ENCODE assay signal across 8 cellular contexts in genomic region chr2:38835015-38835601, GRCh38. TPM values are rescaled to one million over a fixed set of nuclear protein-coding genes. Genes with fewer than 3 reads are reported as not detected.
DNase-seq lines count a peak whose midpoint lies in the region; ATAC-seq and TF ChIP-seq lines count a peak whose summit lies in the region.

No MANE protein-coding gene starts in this region.

- peaks cover 16% of the 10 kb centered on the region for H3K4me1 Mint-ChIP-seq in memory B cell
- no peaks in the 10 kb centered on the region for H3K4me1 Mint-ChIP-seq in activated T-helper 17 cell treated with anti-CD3 and anti-CD28 coated beads, Interleukin-2, amount 50 U/mL, for 72 hours

- no peak overlapping the region for H3K4me3 Mint-ChIP-seq in memory B cell
- no peak overlapping the region for H3K4me3 Mint-ChIP-seq in activated T-helper 17 cell treated with anti-CD3 and anti-CD28 coated beads, Interleukin-2, amount 50 U/mL, for 72 hours

- H3K36me3 Mint-ChIP-seq in memory B cell = peaks cover 25% of the 10 kb centered on the region
- peaks cover 55% of the 10 kb centered on the region for H3K36me3 Mint-ChIP-seq in activated T-helper 17 cell treated with anti-CD3 and anti-CD28 coated beads, Interleukin-2, amount 50 U/mL, for 72 hours (ENCODE audit: low read depth)

- no peaks in the 10 kb centered on the region for H3K9me3 Mint-ChIP-seq in memory B cell
- H3K9me3 Mint-ChIP-seq in activated T-helper 17 cell treated with anti-CD3 and anti-CD28 coated beads, Interleukin-2, amount 50 U/mL, for 72 hours = no peaks in the 10 kb centered on the region

- no peak overlapping the region for H3K4me3 ChIP-seq in LNCaP clone FGC (ENCODE audit: low read depth, low read length)

- no peaks in the 10 kb centered on the region for H3K27me3 Mint-ChIP-seq in memory B cell
- H3K27me3 Mint-ChIP-seq in activated T-helper 17 cell treated with anti-CD3 and anti-CD28 coated beads, Interleukin-2, amount 50 U/mL, for 72 hours = no peaks in the 10 kb centered on the region

- TF ChIP-seq CTCF in LNCaP clone FGC (IDR thresholded peaks at IDR 0.05; ENCODE audit: control insufficient read depth, extremely low read depth, insufficient read depth) = 0 out of 2 replicates have a peak, but pooled peaks have one; percentile 18

- peak overlapping the region; percentile 55 for H3K27ac Mint-ChIP-seq in memory B cell
- H3K27ac Mint-ChIP-seq in activated T-helper 17 cell treated with anti-CD3 and anti-CD28 coated beads, Interleukin-2, amount 50 U/mL, for 72 hours = no peak overlapping the region

- DNase-seq in ELR (ENCODE audit: low read depth) = peak; percentile 54
- DNase-seq in LNCaP clone FGC (ENCODE audit: low read depth) = no peak
- peak; percentile 5 for DNase-seq in amniotic stem cell (lab: John Stamatoyannopoulos, UW)
- no peak for DNase-seq in memory B cell (ENCODE audit: low spot score in 2 of 2)
- DNase-seq in central memory CD4-positive, alpha-beta T cell = no peak
- DNase-seq in NCI-H2107 treated with DMSO at 0.1 percent for 48 hours (lab: John Stamatoyannopoulos, UW; ENCODE audit: unreplicated experiment) = no peak

- ATAC-seq in memory B cell (ENCODE audit: low read depth) = no peak
- ATAC-seq in HG02970 (IDR thresholded peaks at IDR 0.05; ENCODE audit: low FRiP score, unreplicated experiment) = no peak
- ATAC-seq in activated T-helper 17 cell treated with anti-CD3 and anti-CD28 coated beads, Interleukin-2, amount 50 U/mL, for 72 hours (replicated peaks) = no peak

RNA-seq across cellular contexts. Expression of gene DHX57, which starts 40.6 kb away (rescaled TPM):
- total RNA-seq in activated T-helper 17 cell treated with anti-CD3 and anti-CD28 coated beads, Interleukin-2, amount 50 U/mL, for 72 hours = 10 to 100 TPM; 14.0 to 18.6 TPM

RNA-seq across cellular contexts. Expression of gene MORN2, which starts 40.7 kb away (rescaled TPM):
- 1 to 10 TPM; 4.5 to 8.2 TPM for total RNA-seq in activated T-helper 17 cell treated with anti-CD3 and anti-CD28 coated beads, Interleukin-2, amount 50 U/mL, for 72 hours

RNA-seq across cellular contexts. Expression of gene ARHGEF33, which starts 54.6 kb away (rescaled TPM):
- total RNA-seq in activated T-helper 17 cell treated with anti-CD3 and anti-CD28 coated beads, Interleukin-2, amount 50 U/mL, for 72 hours = under 1 TPM in 1 of 2 donors, not detected in 1; 0.58 TPM

RNA-seq across cellular contexts. Expression of gene GEMIN6, which starts 57.1 kb away (rescaled TPM):
- 10 to 100 TPM; 18.6 to 28.4 TPM for total RNA-seq in activated T-helper 17 cell treated with anti-CD3 and anti-CD28 coated beads, Interleukin-2, amount 50 U/mL, for 72 hours

Comparison
In these comparisons a context has a peak if more than half of its experiments do, and no peak if none do; other contexts are left out.
1. DNase-seq: peak in ELR (single experiment) and amniotic stem cell (single experiment); none in LNCaP clone FGC (single experiment), memory B cell (0 of 2), central memory CD4-positive, alpha-beta T cell (single experiment) and NCI-H2107 treated with DMSO at 0.1 percent for 48 hours (single experiment).